ENCODE assay signal across 9 cellular contexts in genomic region chr1:94863297-94863911, GRCh38. TPM values are rescaled to one million over a fixed set of nuclear protein-coding genes. Genes with fewer than 3 reads are reported as not detected.
DNase-seq lines count a peak whose midpoint lies in the region; ATAC-seq and TF ChIP-seq lines count a peak whose summit lies in the region.
"Had no signal": no experiment of that assay in that cellular context is flagged by ENCODE, and none has a peak within 500 bp of the region (broad histone marks: within the 10 kb centered on the region; RNA-seq: fewer than 3 reads in every experiment).

No MANE protein-coding gene starts in this region.

- peak; percentile 29 for ATAC-seq in activated T-helper 17 cell treated with anti-CD3 and anti-CD28 coated beads, Interleukin-2, amount 50 U/mL, for 72 hours (replicated peaks)
- ATAC-seq in Right ventricle myocardium superior (ENCODE audit: poor library complexity) (peak; percentile 57), sciatic nerve (peak; percentile 79), GM21367 (IDR thresholded peaks at IDR 0.05; ENCODE audit: unreplicated experiment) (no peak), GM21528 (IDR thresholded peaks at IDR 0.05; ENCODE audit: low FRiP score, unreplicated experiment) (no peak)

- H3K4me3 Mint-ChIP-seq in activated T-helper 17 cell treated with anti-CD3 and anti-CD28 coated beads, Interleukin-2, amount 50 U/mL, for 72 hours, result no peak overlapping the region
- H3K4me3 Mint-ChIP-seq: WTC11 had no signal

- H3K36me3 Mint-ChIP-seq in activated T-helper 17 cell treated with anti-CD3 and anti-CD28 coated beads, Interleukin-2, amount 50 U/mL, for 72 hours (ENCODE audit: low read depth), result no peaks in the 10 kb centered on the region
- H3K36me3 Mint-ChIP-seq: WTC11 had no signal

- intact Hi-C loops in Right ventricle myocardium superior (cut with DNase I) (loop anchor here (5.0 kb wide), 1 partner anchor 49 kb away; no protein-coding TSS in a partner anchor), sciatic nerve (cut with DNase I) (loop anchor here (10.0 kb wide), 1 partner anchor 61 kb away; the partner anchor contains the start of gene CNN3)

- DNase-seq in GM04504 (ENCODE audit: low read depth), result peak; percentile 52
- DNase-seq in Right ventricle myocardium superior, result no peak
- DNase-seq in sciatic nerve (ENCODE audit: low spot score), result no peak
- DNase-seq in erythroblast (lab: John Stamatoyannopoulos, UW), result no peak
- no peak for DNase-seq in COR-L47 (lab: John Stamatoyannopoulos, UW)

- TF ChIP-seq POLR2A in erythroblast (IDR thresholded peaks at IDR 0.05; ENCODE audit: low read length), result no peak

- H3K27ac Mint-ChIP-seq in activated T-helper 17 cell treated with anti-CD3 and anti-CD28 coated beads, Interleukin-2, amount 50 U/mL, for 72 hours, result no peak overlapping the region

- H3K4me1 Mint-ChIP-seq in activated T-helper 17 cell treated with anti-CD3 and anti-CD28 coated beads, Interleukin-2, amount 50 U/mL, for 72 hours, result no peaks in the 10 kb centered on the region

- no peaks in the 10 kb centered on the region for H3K9me3 Mint-ChIP-seq in activated T-helper 17 cell treated with anti-CD3 and anti-CD28 coated beads, Interleukin-2, amount 50 U/mL, for 72 hours
- H3K9me3 Mint-ChIP-seq: WTC11 had no signal

- peaks cover 10% of the 10 kb centered on the region for H3K27me3 Mint-ChIP-seq in activated T-helper 17 cell treated with anti-CD3 and anti-CD28 coated beads, Interleukin-2, amount 50 U/mL, for 72 hours

RNA-seq across cellular contexts. Expression of gene SLC44A3, which starts 43.2 kb away (rescaled TPM):
- total RNA-seq in activated T-helper 17 cell treated with anti-CD3 and anti-CD28 coated beads, Interleukin-2, amount 50 U/mL, for 72 hours, result under 1 TPM in 1 of 2 donors, not detected in 1; 0.56 TPM
- total RNA-seq in Right ventricle myocardium superior, result 3.3 TPM
- total RNA-seq in sciatic nerve, result 13.8 TPM

Comparison
In these comparisons a context has a peak if more than half of its experiments do, and no peak if none do; other contexts are left out.
1. ATAC-seq: peak in activated T-helper 17 cell treated with anti-CD3 and anti-CD28 coated beads, Interleukin-2, amount 50 U/mL, for 72 hours (single experiment), Right ventricle myocardium superior (single experiment) and sciatic nerve (single experiment); none in GM21367 (single experiment) and GM21528 (single experiment).